Comparison of ENCODE assay signal across 2 cellular contexts in genomic region chr6:128504003-128504654, GRCh38.
TF ChIP-seq lines count a peak whose summit lies in the region.

No MANE protein-coding gene starts in this region.

TF ChIP-seq in GM23338, 12 proteins besides CTCF, POLR2A, EP300 and RAD21:
- TF ChIP-seq EZH2 (IDR thresholded peaks at IDR 0.05; ENCODE audit: low read depth, unreplicated experiment), result no peak
- TF ChIP-seq ZNF331 (CRISPR knock-in tag; IDR thresholded peaks at IDR 0.05; ENCODE audit: low read depth), result no peak
- no peak for TF ChIP-seq EZH2phosphoT487 (IDR thresholded peaks at IDR 0.05; ENCODE audit: unreplicated experiment)
- no peak for TF ChIP-seq JUNB (IDR thresholded peaks at IDR 0.05; ENCODE audit: unreplicated experiment)
- TF ChIP-seq ZNF114 (CRISPR knock-in tag; IDR thresholded peaks at IDR 0.05), result no peak
- TF ChIP-seq, protein P1, sequence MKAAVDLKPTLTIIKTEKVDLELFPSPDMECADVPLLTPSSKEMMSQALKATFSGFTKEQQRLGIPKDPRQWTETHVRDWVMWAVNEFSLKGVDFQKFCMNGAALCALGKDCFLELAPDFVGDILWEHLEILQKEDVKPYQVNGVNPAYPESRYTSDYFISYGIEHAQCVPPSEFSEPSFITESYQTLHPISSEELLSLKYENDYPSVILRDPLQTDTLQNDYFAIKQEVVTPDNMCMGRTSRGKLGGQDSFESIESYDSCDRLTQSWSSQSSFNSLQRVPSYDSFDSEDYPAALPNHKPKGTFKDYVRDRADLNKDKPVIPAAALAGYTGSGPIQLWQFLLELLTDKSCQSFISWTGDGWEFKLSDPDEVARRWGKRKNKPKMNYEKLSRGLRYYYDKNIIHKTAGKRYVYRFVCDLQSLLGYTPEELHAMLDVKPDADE (IDR thresholded peaks at IDR 0.05), result no peak
- no peak for TF ChIP-seq REST (IDR thresholded peaks at IDR 0.05; ENCODE audit: unreplicated experiment)
- TF ChIP-seq POLR2AphosphoS5 (IDR thresholded peaks at IDR 0.05; ENCODE audit: low read depth), result no peak
- TF ChIP-seq, protein P2, sequence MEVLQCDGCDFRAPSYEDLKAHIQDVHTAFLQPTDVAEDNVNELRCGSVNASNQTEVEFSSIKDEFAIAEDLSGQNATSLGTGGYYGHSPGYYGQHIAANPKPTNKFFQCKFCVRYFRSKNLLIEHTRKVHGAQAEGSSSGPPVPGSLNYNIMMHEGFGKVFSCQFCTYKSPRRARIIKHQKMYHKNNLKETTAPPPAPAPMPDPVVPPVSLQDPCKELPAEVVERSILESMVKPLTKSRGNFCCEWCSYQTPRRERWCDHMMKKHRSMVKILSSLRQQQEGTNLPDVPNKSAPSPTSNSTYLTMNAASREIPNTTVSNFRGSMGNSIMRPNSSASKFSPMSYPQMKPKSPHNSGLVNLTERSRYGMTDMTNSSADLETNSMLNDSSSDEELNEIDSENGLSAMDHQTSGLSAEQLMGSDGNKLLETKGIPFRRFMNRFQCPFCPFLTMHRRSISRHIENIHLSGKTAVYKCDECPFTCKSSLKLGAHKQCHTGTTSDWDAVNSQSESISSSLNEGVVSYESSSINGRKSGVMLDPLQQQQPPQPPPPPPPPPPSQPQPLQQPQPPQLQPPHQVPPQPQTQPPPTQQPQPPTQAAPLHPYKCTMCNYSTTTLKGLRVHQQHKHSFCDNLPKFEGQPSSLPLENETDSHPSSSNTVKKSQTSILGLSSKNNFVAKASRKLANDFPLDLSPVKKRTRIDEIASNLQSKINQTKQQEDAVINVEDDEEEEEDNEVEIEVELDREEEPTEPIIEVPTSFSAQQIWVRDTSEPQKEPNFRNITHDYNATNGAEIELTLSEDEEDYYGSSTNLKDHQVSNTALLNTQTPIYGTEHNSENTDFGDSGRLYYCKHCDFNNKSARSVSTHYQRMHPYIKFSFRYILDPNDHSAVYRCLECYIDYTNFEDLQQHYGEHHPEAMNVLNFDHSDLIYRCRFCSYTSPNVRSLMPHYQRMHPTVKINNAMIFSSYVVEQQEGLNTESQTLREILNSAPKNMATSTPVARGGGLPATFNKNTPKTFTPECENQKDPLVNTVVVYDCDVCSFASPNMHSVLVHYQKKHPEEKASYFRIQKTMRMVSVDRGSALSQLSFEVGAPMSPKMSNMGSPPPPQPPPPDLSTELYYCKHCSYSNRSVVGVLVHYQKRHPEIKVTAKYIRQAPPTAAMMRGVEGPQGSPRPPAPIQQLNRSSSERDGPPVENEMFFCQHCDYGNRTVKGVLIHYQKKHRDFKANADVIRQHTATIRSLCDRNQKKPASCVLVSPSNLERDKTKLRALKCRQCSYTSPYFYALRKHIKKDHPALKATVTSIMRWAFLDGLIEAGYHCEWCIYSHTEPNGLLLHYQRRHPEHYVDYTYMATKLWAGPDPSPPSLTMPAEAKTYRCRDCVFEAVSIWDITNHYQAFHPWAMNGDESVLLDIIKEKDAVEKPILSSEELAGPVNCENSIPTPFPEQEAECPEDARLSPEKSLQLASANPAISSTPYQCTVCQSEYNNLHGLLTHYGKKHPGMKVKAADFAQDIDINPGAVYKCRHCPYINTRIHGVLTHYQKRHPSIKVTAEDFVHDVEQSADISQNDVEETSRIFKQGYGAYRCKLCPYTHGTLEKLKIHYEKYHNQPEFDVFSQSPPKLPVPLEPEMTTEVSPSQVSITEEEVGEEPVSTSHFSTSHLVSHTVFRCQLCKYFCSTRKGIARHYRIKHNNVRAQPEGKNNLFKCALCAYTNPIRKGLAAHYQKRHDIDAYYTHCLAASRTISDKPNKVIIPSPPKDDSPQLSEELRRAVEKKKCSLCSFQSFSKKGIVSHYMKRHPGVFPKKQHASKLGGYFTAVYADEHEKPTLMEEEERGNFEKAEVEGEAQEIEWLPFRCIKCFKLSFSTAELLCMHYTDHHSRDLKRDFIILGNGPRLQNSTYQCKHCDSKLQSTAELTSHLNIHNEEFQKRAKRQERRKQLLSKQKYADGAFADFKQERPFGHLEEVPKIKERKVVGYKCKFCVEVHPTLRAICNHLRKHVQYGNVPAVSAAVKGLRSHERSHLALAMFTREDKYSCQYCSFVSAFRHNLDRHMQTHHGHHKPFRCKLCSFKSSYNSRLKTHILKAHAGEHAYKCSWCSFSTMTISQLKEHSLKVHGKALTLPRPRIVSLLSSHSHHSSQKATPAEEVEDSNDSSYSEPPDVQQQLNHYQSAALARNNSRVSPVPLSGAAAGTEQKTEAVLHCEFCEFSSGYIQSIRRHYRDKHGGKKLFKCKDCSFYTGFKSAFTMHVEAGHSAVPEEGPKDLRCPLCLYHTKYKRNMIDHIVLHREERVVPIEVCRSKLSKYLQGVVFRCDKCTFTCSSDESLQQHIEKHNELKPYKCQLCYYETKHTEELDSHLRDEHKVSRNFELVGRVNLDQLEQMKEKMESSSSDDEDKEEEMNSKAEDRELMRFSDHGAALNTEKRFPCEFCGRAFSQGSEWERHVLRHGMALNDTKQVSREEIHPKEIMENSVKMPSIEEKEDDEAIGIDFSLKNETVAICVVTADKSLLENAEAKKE (CRISPR knock-in tag; IDR thresholded peaks at IDR 0.05), result no peak
- TF ChIP-seq CREB1 (CRISPR knock-in tag; IDR thresholded peaks at IDR 0.05; ENCODE audit: low read depth), result no peak
- TF ChIP-seq STAT1 (IDR thresholded peaks at IDR 0.05; ENCODE audit: unreplicated experiment), result no peak
- TF ChIP-seq NANOG (IDR thresholded peaks at IDR 0.05; ENCODE audit: borderline replicate concordance), result no peak

TF ChIP-seq in HepG2, 621 proteins besides CTCF, POLR2A, EP300 and RAD21:
- TF ChIP-seq ZNF317 (CRISPR knock-in tag; IDR thresholded peaks at IDR 0.05) (0 out of 2 replicates have a peak, but pooled peaks have one; percentile 28), NCOA1 (CRISPR knock-in tag; IDR thresholded peaks at IDR 0.05) (no peak), MAFK (conservative IDR thresholded peaks at IDR 0.05 in 1 of 2, IDR thresholded peaks at IDR 0.05 in 1 of 2; ENCODE audit: low read length in 2 of 2) (peak; percentile 77 to 80), SALL2 (CRISPR knock-in tag; IDR thresholded peaks at IDR 0.05) (no peak), TBX3 (IDR thresholded peaks at IDR 0.05; ENCODE audit: borderline replicate concordance) (no peak), KDM6A (CRISPR knock-in tag; IDR thresholded peaks at IDR 0.05; ENCODE audit: low read depth) (no peak), SSRP1 (CRISPR knock-in tag; IDR thresholded peaks at IDR 0.05) (0 out of 2 replicates have a peak, but pooled peaks have one; percentile 54), ZNF451 (CRISPR knock-in tag; IDR thresholded peaks at IDR 0.05) (no peak), SOX13 (IDR thresholded peaks at IDR 0.05) (no peak), SOX13 (CRISPR knock-in tag; conservative IDR thresholded peaks at IDR 0.05 in 1 of 2, IDR thresholded peaks at IDR 0.05 in 1 of 2) (peak in 1 of 2 experiments; percentile 66; a peak in 2 of 4 replicates), ZNF816 (CRISPR knock-in tag; IDR thresholded peaks at IDR 0.05; ENCODE audit: borderline replicate concordance) (0 out of 2 replicates have a peak, but pooled peaks have one; percentile 50), ZFP82 (CRISPR knock-in tag; IDR thresholded peaks at IDR 0.05; ENCODE audit: borderline replicate concordance) (0 out of 2 replicates have a peak, but pooled peaks have one; percentile 45), SOX6 (IDR thresholded peaks at IDR 0.05) (no peak), SOX6 (CRISPR knock-in tag; IDR thresholded peaks at IDR 0.05) (peak; percentile 35; the same call in 1 of the 2 replicates), SMYD3 (CRISPR knock-in tag; IDR thresholded peaks at IDR 0.05) (0 out of 2 replicates have a peak, but pooled peaks have one; percentile 68), HNF4A (CRISPR knock-in tag; IDR thresholded peaks at IDR 0.05) (peak; percentile 31; the same call in 1 of the 2 replicates), ZFP36L1 (CRISPR knock-in tag; IDR thresholded peaks at IDR 0.05) (0 out of 2 replicates have a peak, but pooled peaks have one; percentile 68), RBM22 (optimal IDR thresholded peaks at IDR 0.05; ENCODE audit: low read length) (peak; percentile 71), MEIS1 (CRISPR knock-in tag; IDR thresholded peaks at IDR 0.05; ENCODE audit: borderline replicate concordance) (no peak), MAFF (IDR thresholded peaks at IDR 0.05; ENCODE audit: low read depth, low read length) (peak; percentile 72), PHF5A (CRISPR knock-in tag; IDR thresholded peaks at IDR 0.05; ENCODE audit: low read depth, unreplicated experiment) (no peak), ZNF230 (CRISPR knock-in tag; IDR thresholded peaks at IDR 0.05) (no peak)
- TF ChIP-seq, protein P3, sequence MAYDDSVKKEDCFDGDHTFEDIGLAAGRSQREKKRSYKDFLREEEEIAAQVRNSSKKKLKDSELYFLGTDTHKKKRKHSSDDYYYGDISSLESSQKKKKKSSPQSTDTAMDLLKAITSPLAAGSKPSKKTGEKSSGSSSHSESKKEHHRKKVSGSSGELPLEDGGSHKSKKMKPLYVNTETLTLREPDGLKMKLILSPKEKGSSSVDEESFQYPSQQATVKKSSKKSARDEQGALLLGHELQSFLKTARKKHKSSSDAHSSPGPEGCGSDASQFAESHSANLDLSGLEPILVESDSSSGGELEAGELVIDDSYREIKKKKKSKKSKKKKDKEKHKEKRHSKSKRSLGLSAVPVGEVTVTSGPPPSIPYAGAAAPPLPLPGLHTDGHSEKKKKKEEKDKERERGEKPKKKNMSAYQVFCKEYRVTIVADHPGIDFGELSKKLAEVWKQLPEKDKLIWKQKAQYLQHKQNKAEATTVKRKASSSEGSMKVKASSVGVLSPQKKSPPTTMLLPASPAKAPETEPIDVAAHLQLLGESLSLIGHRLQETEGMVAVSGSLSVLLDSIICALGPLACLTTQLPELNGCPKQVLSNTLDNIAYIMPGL (CRISPR knock-in tag; IDR thresholded peaks at IDR 0.05; ENCODE audit: borderline replicate concordance in 1 of 2, low read depth in 1 of 2), result 0 out of 4 replicates have a peak, but pooled peaks of 1 of the 2 experiments have one; percentile 19
- TF ChIP-seq, protein P4, sequence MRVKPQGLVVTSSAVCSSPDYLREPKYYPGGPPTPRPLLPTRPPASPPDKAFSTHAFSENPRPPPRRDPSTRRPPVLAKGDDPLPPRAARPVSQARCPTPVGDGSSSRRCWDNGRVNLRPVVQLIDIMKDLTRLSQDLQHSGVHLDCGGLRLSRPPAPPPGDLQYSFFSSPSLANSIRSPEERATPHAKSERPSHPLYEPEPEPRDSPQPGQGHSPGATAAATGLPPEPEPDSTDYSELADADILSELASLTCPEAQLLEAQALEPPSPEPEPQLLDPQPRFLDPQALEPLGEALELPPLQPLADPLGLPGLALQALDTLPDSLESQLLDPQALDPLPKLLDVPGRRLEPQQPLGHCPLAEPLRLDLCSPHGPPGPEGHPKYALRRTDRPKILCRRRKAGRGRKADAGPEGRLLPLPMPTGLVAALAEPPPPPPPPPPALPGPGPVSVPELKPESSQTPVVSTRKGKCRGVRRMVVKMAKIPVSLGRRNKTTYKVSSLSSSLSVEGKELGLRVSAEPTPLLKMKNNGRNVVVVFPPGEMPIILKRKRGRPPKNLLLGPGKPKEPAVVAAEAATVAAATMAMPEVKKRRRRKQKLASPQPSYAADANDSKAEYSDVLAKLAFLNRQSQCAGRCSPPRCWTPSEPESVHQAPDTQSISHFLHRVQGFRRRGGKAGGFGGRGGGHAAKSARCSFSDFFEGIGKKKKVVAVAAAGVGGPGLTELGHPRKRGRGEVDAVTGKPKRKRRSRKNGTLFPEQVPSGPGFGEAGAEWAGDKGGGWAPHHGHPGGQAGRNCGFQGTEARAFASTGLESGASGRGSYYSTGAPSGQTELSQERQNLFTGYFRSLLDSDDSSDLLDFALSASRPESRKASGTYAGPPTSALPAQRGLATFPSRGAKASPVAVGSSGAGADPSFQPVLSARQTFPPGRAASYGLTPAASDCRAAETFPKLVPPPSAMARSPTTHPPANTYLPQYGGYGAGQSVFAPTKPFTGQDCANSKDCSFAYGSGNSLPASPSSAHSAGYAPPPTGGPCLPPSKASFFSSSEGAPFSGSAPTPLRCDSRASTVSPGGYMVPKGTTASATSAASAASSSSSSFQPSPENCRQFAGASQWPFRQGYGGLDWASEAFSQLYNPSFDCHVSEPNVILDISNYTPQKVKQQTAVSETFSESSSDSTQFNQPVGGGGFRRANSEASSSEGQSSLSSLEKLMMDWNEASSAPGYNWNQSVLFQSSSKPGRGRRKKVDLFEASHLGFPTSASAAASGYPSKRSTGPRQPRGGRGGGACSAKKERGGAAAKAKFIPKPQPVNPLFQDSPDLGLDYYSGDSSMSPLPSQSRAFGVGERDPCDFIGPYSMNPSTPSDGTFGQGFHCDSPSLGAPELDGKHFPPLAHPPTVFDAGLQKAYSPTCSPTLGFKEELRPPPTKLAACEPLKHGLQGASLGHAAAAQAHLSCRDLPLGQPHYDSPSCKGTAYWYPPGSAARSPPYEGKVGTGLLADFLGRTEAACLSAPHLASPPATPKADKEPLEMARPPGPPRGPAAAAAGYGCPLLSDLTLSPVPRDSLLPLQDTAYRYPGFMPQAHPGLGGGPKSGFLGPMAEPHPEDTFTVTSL (CRISPR knock-in tag; IDR thresholded peaks at IDR 0.05; ENCODE audit: borderline replicate concordance), result peak; percentile 36; the same call in 1 of the 2 replicates
- TF ChIP-seq, protein P5, sequence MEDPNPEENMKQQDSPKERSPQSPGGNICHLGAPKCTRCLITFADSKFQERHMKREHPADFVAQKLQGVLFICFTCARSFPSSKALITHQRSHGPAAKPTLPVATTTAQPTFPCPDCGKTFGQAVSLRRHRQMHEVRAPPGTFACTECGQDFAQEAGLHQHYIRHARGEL (CRISPR knock-in tag; IDR thresholded peaks at IDR 0.05), result no peak
